16 cellular contexts compared by ENCODE assay signal in the genomic region with DNA sequence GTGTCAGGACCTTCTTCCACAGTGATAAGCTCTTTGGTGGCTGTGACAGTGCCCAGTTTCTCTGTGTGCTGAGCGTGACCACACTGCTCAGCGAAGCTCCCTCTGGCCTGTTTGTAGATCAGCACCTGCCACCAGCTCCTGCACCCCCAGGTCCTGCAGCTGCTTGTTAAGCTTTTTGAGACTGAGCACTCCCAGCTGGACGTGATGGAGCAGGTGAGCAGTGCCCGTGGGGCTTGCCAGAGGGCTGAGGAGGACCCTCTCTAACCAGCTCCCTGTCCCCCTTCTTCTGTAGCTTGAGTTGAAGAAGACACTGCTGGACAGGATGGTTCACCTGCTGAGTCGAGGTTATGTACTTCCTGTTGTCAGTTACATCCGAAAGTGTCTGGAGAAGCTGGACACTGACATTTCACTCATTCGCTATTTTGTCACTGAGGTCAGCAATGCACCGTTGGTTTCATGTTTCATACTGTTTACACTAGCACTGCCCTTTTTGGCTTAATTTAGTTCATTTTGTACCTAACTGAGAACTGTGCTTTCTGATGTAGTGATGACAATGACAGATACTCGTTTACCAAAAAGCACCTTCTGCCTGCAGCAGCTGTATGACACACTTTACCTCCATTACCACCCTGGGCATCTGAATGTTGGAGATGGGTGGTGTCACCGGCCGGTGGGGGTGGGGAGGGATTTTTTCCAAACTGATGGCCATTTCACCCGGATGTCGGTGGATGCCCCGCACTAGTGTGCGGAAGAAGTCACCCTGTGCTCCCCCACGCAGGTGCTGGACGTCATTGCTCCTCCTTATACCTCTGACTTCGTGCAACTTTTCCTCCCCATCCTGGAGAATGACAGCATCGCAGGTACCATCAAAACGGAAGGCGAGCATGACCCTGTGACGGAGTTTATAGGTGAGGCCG. TPM values are rescaled to one million over a fixed set of nuclear protein-coding genes. Genes with fewer than 3 reads are reported as not detected.
DNase-seq lines count a peak whose midpoint lies in the region; ATAC-seq, FAIRE-seq and TF ChIP-seq lines count a peak whose summit lies in the region.
"Had no signal": no experiment of that assay in that cellular context is flagged by ENCODE, and none has a peak within 500 bp of the region (broad histone marks: within the 10 kb centered on the region; RNA-seq: fewer than 3 reads in every experiment).

No MANE protein-coding gene starts in this region.

- peak overlapping the region; percentile 12 for H3K27ac Mint-ChIP-seq in activated naive CD8-positive, alpha-beta T cell treated with anti-CD3 and anti-CD28 coated beads, Interleukin-2, amount 10 ng/mL, durations not matched to agents 7 days and 5 days
- no peak overlapping the region for H3K27ac Mint-ChIP-seq in activated naive CD8-positive, alpha-beta T cell treated with anti-CD3 and anti-CD28 coated beads, Interleukin-2, amount 50 U/mL, for 24 hours
- H3K27ac Mint-ChIP-seq: GM23338 had no signal

- in situ Hi-C loops in mammary epithelial cell (cut with MboI; ENCODE audit: low sequenced_read_pairs in 2 of 2), result no loop called here

- H3K4me2 ChIP-seq in OCI-LY1 (ENCODE audit: low read length) (no peak overlapping the region), endothelial cell of umbilical vein (ENCODE audit: insufficient read depth, low read length) (no peak overlapping the region), mammary epithelial cell (ENCODE audit: insufficient read depth, low read depth, low read length) (no peak overlapping the region)
- H3K4me2 ChIP-seq: GM23338 had no signal

- H3K4me3 Mint-ChIP-seq in activated naive CD8-positive, alpha-beta T cell treated with anti-CD3 and anti-CD28 coated beads, Interleukin-2, amount 10 ng/mL, durations not matched to agents 7 days and 5 days, result no peak overlapping the region
- H3K4me3 Mint-ChIP-seq in activated naive CD8-positive, alpha-beta T cell treated with anti-CD3 and anti-CD28 coated beads, Interleukin-2, amount 50 U/mL, for 24 hours, result no peak overlapping the region
- H3K4me3 Mint-ChIP-seq: GM23338 had no signal

- peak; percentile 9 for TF ChIP-seq POLR2A in endothelial cell of umbilical vein (IDR thresholded peaks at IDR 0.05; ENCODE audit: low read depth, low read length)

- no peaks in the 10 kb centered on the region for H3K9me3 Mint-ChIP-seq in activated naive CD8-positive, alpha-beta T cell treated with anti-CD3 and anti-CD28 coated beads, Interleukin-2, amount 10 ng/mL, durations not matched to agents 7 days and 5 days
- no peaks in the 10 kb centered on the region for H3K9me3 Mint-ChIP-seq in activated naive CD8-positive, alpha-beta T cell treated with anti-CD3 and anti-CD28 coated beads, Interleukin-2, amount 50 U/mL, for 24 hours
- H3K9me3 Mint-ChIP-seq: GM23338 had no signal

- H3K27ac ChIP-seq in OCI-LY1 (ENCODE audit: low read depth, low read length, poor library complexity, severe bottlenecking) (peak overlapping the region; percentile 30), endothelial cell of umbilical vein (ENCODE audit: insufficient read depth, low read depth, low read length) (no peak overlapping the region), upper lobe of right lung (no peak overlapping the region), mammary epithelial cell (ENCODE audit: insufficient read depth, low read depth, low read length) (no peak overlapping the region)
- H3K27ac ChIP-seq: HL-60 had no signal

- no peak overlapping the region for H2AFZ ChIP-seq in OCI-LY1 (ENCODE audit: low read length)
- no peak overlapping the region for H2AFZ ChIP-seq in endothelial cell of umbilical vein (ENCODE audit: low read depth, low read length)
- H2AFZ ChIP-seq in mammary epithelial cell (ENCODE audit: low read depth, low read length), result no peak overlapping the region
- H2AFZ ChIP-seq: GM23338 had no signal

- POLR2A ChIA-PET in activated naive CD8-positive, alpha-beta T cell treated with anti-CD3 and anti-CD28 coated beads, Interleukin-2, amount 10 ng/mL, durations not matched to agents 7 days and 5 days (lab: Charles Lee), result interaction anchor here (0.5 to 1.5 kb wide), 9 partner anchors 9 to 678 kb away, joined by 3 to 6 read pairs (median 4); a partner anchor contains a TSS
- POLR2A ChIA-PET in endothelial cell of umbilical vein (lab: Charles Lee), result no interaction called here

- H3K9ac ChIP-seq in OCI-LY1 (ENCODE audit: low read length) (no peak overlapping the region), endothelial cell of umbilical vein (replicated peaks; ENCODE audit: extremely low read depth, insufficient read depth, low read length) (no peak overlapping the region), mammary epithelial cell (ENCODE audit: insufficient read depth, low read length) (no peak overlapping the region)

- no peaks in the 10 kb centered on the region for H3K9me2 ChIP-seq in OCI-LY1 (ENCODE audit: low read depth, low read length)

- H3K79me2 ChIP-seq in OCI-LY1 (ENCODE audit: insufficient read depth, low read length) (no peaks in the 10 kb centered on the region), endothelial cell of umbilical vein (ENCODE audit: control insufficient read depth, insufficient read depth, low read length) (peaks cover 3% of the 10 kb centered on the region), mammary epithelial cell (ENCODE audit: insufficient read depth, low read length) (no peaks in the 10 kb centered on the region)

- CTCF ChIA-PET in endothelial cell of umbilical vein (lab: Charles Lee) (interaction anchor here (0.8 to 1.3 kb wide), 2 partner anchors 123 to 512 kb away, joined by 4 read pairs; no protein-coding TSS in a partner anchor), mammary epithelial cell (lab: Charles Lee; ENCODE audit: low non-redundant PET) (no interaction called here)

- H3K27me3 ChIP-seq in OCI-LY1 (ENCODE audit: insufficient read depth, low read length) (no peaks in the 10 kb centered on the region), endothelial cell of umbilical vein (ENCODE audit: control insufficient read depth in 2 of 2, insufficient read depth in 2 of 2, low read length in 2 of 2) (no peaks in the 10 kb centered on the region), upper lobe of right lung (no peaks in the 10 kb centered on the region), H7 (ENCODE audit: control insufficient read depth, insufficient read depth, low read length) (no peaks in the 10 kb centered on the region), mammary epithelial cell (ENCODE audit: insufficient read depth, low read length) (no peaks in the 10 kb centered on the region)
- H3K27me3 ChIP-seq: body of pancreas had no signal

- no peaks in the 10 kb centered on the region for H3F3A ChIP-seq in OCI-LY1 (ENCODE audit: insufficient read depth, low read length)

- H4K20me1 ChIP-seq in OCI-LY1 (ENCODE audit: insufficient read depth, low read length) (no peaks in the 10 kb centered on the region), endothelial cell of umbilical vein (replicated peaks; ENCODE audit: control insufficient read depth, extremely low read depth, insufficient read depth, low read length) (no peaks in the 10 kb centered on the region), mammary epithelial cell (ENCODE audit: insufficient read depth, low read length) (no peaks in the 10 kb centered on the region)

- FAIRE-seq in endothelial cell of umbilical vein (lab: Jason Lieb, UNC), result no peak
- FAIRE-seq: GM19239 had no signal

- intact Hi-C loops in endothelial cell of umbilical vein (cut with micrococcal nuclease), result no loop called here
- intact Hi-C loops in upper lobe of right lung (cut with DNase I), result no loop called here
- intact Hi-C loops in mammary epithelial cell (cut with micrococcal nuclease), result no loop called here

- BruUV-seq in endothelial cell of umbilical vein (replicated peaks; lab: Mats Ljungman, UMichigan), result no TSS peak
- no TSS peak for BruUV-seq in mammary epithelial cell (replicated peaks; lab: Mats Ljungman, UMichigan)

- TF ChIP-seq CTCF in OCI-LY1 (IDR thresholded peaks at IDR 0.05; ENCODE audit: low read length), result no peak
- no peak for TF ChIP-seq CTCF in endothelial cell of umbilical vein (IDR thresholded peaks at IDR 0.05; ENCODE audit: extremely low read depth in 1 of 2, insufficient read depth in 1 of 2, low read depth in 1 of 2, low read length in 2 of 2)
- no peak for TF ChIP-seq CTCF in upper lobe of right lung (IDR thresholded peaks at IDR 0.05)
- no peak for TF ChIP-seq CTCF in mammary epithelial cell (conservative IDR thresholded peaks at IDR 0.05 in 1 of 2, IDR thresholded peaks at IDR 0.05 in 1 of 2; ENCODE audit: extremely low read depth in 1 of 2, insufficient read depth in 1 of 2, low read depth in 1 of 2, low read length in 2 of 2)

- H3K36me3 ChIP-seq in OCI-LY1 (ENCODE audit: insufficient read depth, low read length) (peaks cover 97% of the 10 kb centered on the region), endothelial cell of umbilical vein (ENCODE audit: control insufficient read depth in 2 of 2, extremely low read depth in 1 of 2, insufficient read depth in 2 of 2, low read length in 2 of 2) (peaks cover 38 to 51% of the 10 kb centered on the region in 2 experiments), upper lobe of right lung (peaks cover 98% of the 10 kb centered on the region), H7 (replicated peaks; ENCODE audit: control insufficient read depth, insufficient read depth, low read length) (peaks cover 47% of the 10 kb centered on the region), mammary epithelial cell (ENCODE audit: insufficient read depth, low read length) (peaks cover 41% of the 10 kb centered on the region)

- H3K4me3 ChIP-seq in OCI-LY1 (ENCODE audit: low read depth, low read length, poor library complexity, severe bottlenecking) (no peak overlapping the region), endothelial cell of umbilical vein (replicated peaks in 1 of 3; ENCODE audit: insufficient read depth in 1 of 3, low read depth in 1 of 3, low read length in 3 of 3) (no peak overlapping the region), upper lobe of right lung (no peak overlapping the region), H7 (ENCODE audit: insufficient read depth, low read depth, low read length) (no peak overlapping the region), mammary epithelial cell (replicated peaks in 1 of 3; ENCODE audit: insufficient read depth in 1 of 3, low read depth in 2 of 3, low read length in 3 of 3) (no peak overlapping the region)
- H3K4me3 ChIP-seq: body of pancreas, GM23338 had no signal

- 78% methylated on average over 17 of the region's 23 CpGs for WGBS in mammary epithelial cell (ENCODE audit: low coverage, missing lambda C conversion rate)

- no peaks in the 10 kb centered on the region for H3K27me3 Mint-ChIP-seq in activated naive CD8-positive, alpha-beta T cell treated with anti-CD3 and anti-CD28 coated beads, Interleukin-2, amount 10 ng/mL, durations not matched to agents 7 days and 5 days
- no peaks in the 10 kb centered on the region for H3K27me3 Mint-ChIP-seq in activated naive CD8-positive, alpha-beta T cell treated with anti-CD3 and anti-CD28 coated beads, Interleukin-2, amount 50 U/mL, for 24 hours

- dilution Hi-C loops in endothelial cell of umbilical vein (cut with MboI; ENCODE audit: extremely low pct_ligation_motif_present, low sequenced_read_pairs) (no loop called here), mammary epithelial cell (cut with HindIII; ENCODE audit: low sequenced_read_pairs) (no loop called here)

- ATAC-seq in activated naive CD8-positive, alpha-beta T cell treated with anti-CD3 and anti-CD28 coated beads, Interleukin-2, amount 10 ng/mL, durations not matched to agents 7 days and 5 days (ENCODE audit: low read depth), result no peak
- ATAC-seq in activated naive CD8-positive, alpha-beta T cell treated with anti-CD3 and anti-CD28 coated beads, Interleukin-2, amount 50 U/mL, for 24 hours, result no peak
- ATAC-seq in upper lobe of right lung, result peak; percentile 6
- ATAC-seq: body of pancreas, GM23338 had no signal

- DNase-seq in activated naive CD8-positive, alpha-beta T cell treated with anti-CD3 and anti-CD28 coated beads, Interleukin-2, amount 10 ng/mL, durations not matched to agents 7 days and 5 days, result no peak
- DNase-seq in activated naive CD8-positive, alpha-beta T cell treated with anti-CD3 and anti-CD28 coated beads, Interleukin-2, amount 50 U/mL, for 24 hours, result no peak
- DNase-seq in endothelial cell of umbilical vein (ENCODE audit: low read depth, low spot score) (no peak), upper lobe of right lung (no peak), kidney glomerular epithelial cell (lab: John Stamatoyannopoulos, UW) (no peak), H7 (no peak), mammary epithelial cell (no peak)
- DNase-seq: activated CD4-positive, CD25-positive, alpha-beta regulatory T cell; foreskin melanocyte; stimulated activated CD4-positive, alpha-beta T cell treated with anti-CD3 and anti-CD28 coated beads, Interleukin-2, amount 100 ng/mL, for 24 hours had no signal

- H3K4me1 ChIP-seq in OCI-LY1 (ENCODE audit: insufficient read depth, low read length, severe bottlenecking) (peaks cover 4% of the 10 kb centered on the region), endothelial cell of umbilical vein (ENCODE audit: control insufficient read depth, extremely low read depth, insufficient read depth, low read length) (no peaks in the 10 kb centered on the region), upper lobe of right lung (peaks cover 4% of the 10 kb centered on the region), mammary epithelial cell (ENCODE audit: insufficient read depth, low read length) (no peaks in the 10 kb centered on the region)

- no peaks in the 10 kb centered on the region for H3K4me1 Mint-ChIP-seq in activated naive CD8-positive, alpha-beta T cell treated with anti-CD3 and anti-CD28 coated beads, Interleukin-2, amount 10 ng/mL, durations not matched to agents 7 days and 5 days
- no peaks in the 10 kb centered on the region for H3K4me1 Mint-ChIP-seq in activated naive CD8-positive, alpha-beta T cell treated with anti-CD3 and anti-CD28 coated beads, Interleukin-2, amount 50 U/mL, for 24 hours
- H3K4me1 Mint-ChIP-seq: GM23338 had no signal

- peaks cover 30% of the 10 kb centered on the region for H3K36me3 Mint-ChIP-seq in activated naive CD8-positive, alpha-beta T cell treated with anti-CD3 and anti-CD28 coated beads, Interleukin-2, amount 10 ng/mL, durations not matched to agents 7 days and 5 days
- peaks cover 72% of the 10 kb centered on the region for H3K36me3 Mint-ChIP-seq in activated naive CD8-positive, alpha-beta T cell treated with anti-CD3 and anti-CD28 coated beads, Interleukin-2, amount 50 U/mL, for 24 hours (ENCODE audit: low read depth)

- no peaks in the 10 kb centered on the region for H3K9me1 ChIP-seq in endothelial cell of umbilical vein (replicated peaks; ENCODE audit: control insufficient read depth, extremely low read depth, insufficient read depth, low read length)

- H3K9me3 ChIP-seq in OCI-LY1 (ENCODE audit: low read length) (no peaks in the 10 kb centered on the region), endothelial cell of umbilical vein (replicated peaks; ENCODE audit: control insufficient read depth, insufficient read depth, low read length) (no peaks in the 10 kb centered on the region), upper lobe of right lung (no peaks in the 10 kb centered on the region), mammary epithelial cell (replicated peaks; ENCODE audit: insufficient read depth, low read length) (no peaks in the 10 kb centered on the region)
- H3K9me3 ChIP-seq: body of pancreas had no signal

RNA-seq across cellular contexts. Expression of a gene that starts 12.5 kb away (rescaled TPM):
- total RNA-seq in activated naive CD8-positive, alpha-beta T cell treated with anti-CD3 and anti-CD28 coated beads, Interleukin-2, amount 10 ng/mL, durations not matched to agents 7 days and 5 days, result 10 to 100 TPM; 71.7 to 76.4 TPM
- total RNA-seq in endothelial cell of umbilical vein, result 92.5 and 93.2 TPM in 2 replicates
- polyA plus RNA-seq in endothelial cell of umbilical vein, result 75.8 and 90.1 TPM in 2 replicates
- polyA plus RNA-seq in endothelial cell of umbilical vein (2011; cell fraction: cytosol; rRNA removed), result 116 and 117 TPM in 2 replicates
- 290 and 328 TPM in 2 replicates for polyA plus RNA-seq in endothelial cell of umbilical vein (2011; cell fraction: nucleus; rRNA removed)
- polyA plus RNA-seq in endothelial cell of umbilical vein (2012), result 77.8 and 85.4 TPM in 2 replicates
- 67.7 and 82.1 TPM in 2 replicates for polyA minus RNA-seq in endothelial cell of umbilical vein
- 65.2 TPM for polyA minus RNA-seq in endothelial cell of umbilical vein (2011; cell fraction: cytosol; rRNA and poly(A)+ RNA removed)
- polyA minus RNA-seq in endothelial cell of umbilical vein (2011; cell fraction: nucleus; rRNA and poly(A)+ RNA removed), result 59.1 and 75.2 TPM in 2 replicates
- 51.2 TPM for total RNA-seq in upper lobe of right lung
- 36.8 and 39.8 TPM in 2 replicates for total RNA-seq in H7 (2014; rRNA removed; shearing (Covaris generic))
- total RNA-seq in mammary epithelial cell, result 10 to 100 TPM; 37.8 to 69.7 TPM
- polyA plus RNA-seq in mammary epithelial cell, result 84.9 TPM
- polyA minus RNA-seq in mammary epithelial cell, result 143 TPM

RNA-seq across cellular contexts. Expression of a gene that starts 13.5 kb away (rescaled TPM):
- total RNA-seq in activated naive CD8-positive, alpha-beta T cell treated with anti-CD3 and anti-CD28 coated beads, Interleukin-2, amount 10 ng/mL, durations not matched to agents 7 days and 5 days, result 10 to 100 TPM; 48.9 to 49.2 TPM
- total RNA-seq in endothelial cell of umbilical vein (299 and 304 TPM in 2 replicates), upper lobe of right lung (355 TPM), mammary epithelial cell (100 to 1,000 TPM; 138 to 139 TPM)
- polyA plus RNA-seq in endothelial cell of umbilical vein (323 and 387 TPM in 2 replicates), mammary epithelial cell (156 TPM)
- polyA plus RNA-seq in endothelial cell of umbilical vein (2011; cell fraction: cytosol; rRNA removed), result 384 and 406 TPM in 2 replicates
- 161 and 176 TPM in 2 replicates for polyA plus RNA-seq in endothelial cell of umbilical vein (2011; cell fraction: nucleus; rRNA removed)
- polyA plus RNA-seq in endothelial cell of umbilical vein (2012), result 295 and 377 TPM in 2 replicates
- polyA minus RNA-seq in endothelial cell of umbilical vein (334 TPM in 2 replicates), mammary epithelial cell (116 TPM)
- polyA minus RNA-seq in endothelial cell of umbilical vein (2011; cell fraction: cytosol; rRNA and poly(A)+ RNA removed), result 43.1 TPM
- polyA minus RNA-seq in endothelial cell of umbilical vein (2011; cell fraction: nucleus; rRNA and poly(A)+ RNA removed), result 47.0 and 69.2 TPM in 2 replicates
- total RNA-seq in H7 (2014; rRNA removed; shearing (Covaris generic)), result 12.9 and 19.7 TPM in 2 replicates

RNA-seq across cellular contexts. Expression of a gene that starts 25.6 kb away (rescaled TPM):
- not detected for total RNA-seq in activated naive CD8-positive, alpha-beta T cell treated with anti-CD3 and anti-CD28 coated beads, Interleukin-2, amount 10 ng/mL, durations not matched to agents 7 days and 5 days
- total RNA-seq in endothelial cell of umbilical vein (not detected in 2 replicates), upper lobe of right lung (3.0 TPM), mammary epithelial cell (not detected)
- polyA plus RNA-seq in endothelial cell of umbilical vein (0.02 and 0.04 TPM in 2 replicates), mammary epithelial cell (0.01 TPM)
- 0.01 TPM in 1 of 2 replicates, not detected in the other for polyA plus RNA-seq in endothelial cell of umbilical vein (2011; cell fraction: cytosol; rRNA removed)
- 0.13 and 0.20 TPM in 2 replicates for polyA plus RNA-seq in endothelial cell of umbilical vein (2011; cell fraction: nucleus; rRNA removed)
- polyA plus RNA-seq in endothelial cell of umbilical vein (2012), result 0.11 and 0.15 TPM in 2 replicates
- polyA minus RNA-seq in endothelial cell of umbilical vein (not detected in 2 replicates), mammary epithelial cell (not detected)
- not detected for polyA minus RNA-seq in endothelial cell of umbilical vein (2011; cell fraction: cytosol; rRNA and poly(A)+ RNA removed)
- polyA minus RNA-seq in endothelial cell of umbilical vein (2011; cell fraction: nucleus; rRNA and poly(A)+ RNA removed), result not detected in 2 replicates
- total RNA-seq in H7 (2014; rRNA removed; shearing (Covaris generic)), result not detected in 2 replicates
- total RNA-seq: body of pancreas, GM23338, pulmonary artery endothelial cell had no signal
- polyA plus RNA-seq: GM23338 had no signal

RNA-seq across cellular contexts. Expression of a gene that starts 38.5 kb away (rescaled TPM):
- total RNA-seq in activated naive CD8-positive, alpha-beta T cell treated with anti-CD3 and anti-CD28 coated beads, Interleukin-2, amount 10 ng/mL, durations not matched to agents 7 days and 5 days, result 10 to 100 TPM; 81.1 to 87.3 TPM
- total RNA-seq in endothelial cell of umbilical vein, result 107 and 114 TPM in 2 replicates
- 20.2 and 29.0 TPM in 2 replicates for polyA plus RNA-seq in endothelial cell of umbilical vein
- polyA plus RNA-seq in endothelial cell of umbilical vein (2011; cell fraction: cytosol; rRNA removed), result 52.0 and 63.6 TPM in 2 replicates
- polyA plus RNA-seq in endothelial cell of umbilical vein (2011; cell fraction: nucleus; rRNA removed), result 21.9 and 28.7 TPM in 2 replicates
- 124 and 221 TPM in 2 replicates for polyA plus RNA-seq in endothelial cell of umbilical vein (2012)
- polyA minus RNA-seq in endothelial cell of umbilical vein, result 13.2 and 13.4 TPM in 2 replicates
- polyA minus RNA-seq in endothelial cell of umbilical vein (2011; cell fraction: cytosol; rRNA and poly(A)+ RNA removed), result 24.8 TPM
- polyA minus RNA-seq in endothelial cell of umbilical vein (2011; cell fraction: nucleus; rRNA and poly(A)+ RNA removed), result 34.2 and 44.0 TPM in 2 replicates
- total RNA-seq in upper lobe of right lung, result 59.7 TPM
- total RNA-seq in H7 (2014; rRNA removed; shearing (Covaris generic)), result 14.3 and 16.4 TPM in 2 replicates
- total RNA-seq in mammary epithelial cell, result 10 to 100 TPM; 13.7 to 75.4 TPM
- 39.1 TPM for polyA plus RNA-seq in mammary epithelial cell
- 9.7 TPM for polyA minus RNA-seq in mammary epithelial cell

RNA-seq across cellular contexts. Expression of a gene that starts 49.0 kb away (rescaled TPM):
- 10 to 100 TPM; 57.3 to 65.7 TPM for total RNA-seq in activated naive CD8-positive, alpha-beta T cell treated with anti-CD3 and anti-CD28 coated beads, Interleukin-2, amount 10 ng/mL, durations not matched to agents 7 days and 5 days
- total RNA-seq in endothelial cell of umbilical vein (47.4 and 57.2 TPM in 2 replicates), upper lobe of right lung (47.2 TPM), mammary epithelial cell (100 to 1,000 TPM in 1 of 2 donors, 10 to 100 TPM in 1; 81.2 to 103 TPM)
- polyA plus RNA-seq in endothelial cell of umbilical vein (12.1 and 14.9 TPM in 2 replicates), mammary epithelial cell (49.5 TPM)
- polyA plus RNA-seq in endothelial cell of umbilical vein (2011; cell fraction: cytosol; rRNA removed), result 26.1 and 28.8 TPM in 2 replicates
- polyA plus RNA-seq in endothelial cell of umbilical vein (2011; cell fraction: nucleus; rRNA removed), result 15.9 and 16.0 TPM in 2 replicates
- 43.9 and 54.5 TPM in 2 replicates for polyA plus RNA-seq in endothelial cell of umbilical vein (2012)
- polyA minus RNA-seq in endothelial cell of umbilical vein (88.1 and 114 TPM in 2 replicates), mammary epithelial cell (91.4 TPM)
- polyA minus RNA-seq in endothelial cell of umbilical vein (2011; cell fraction: cytosol; rRNA and poly(A)+ RNA removed), result 126 TPM
- 17.4 and 22.8 TPM in 2 replicates for polyA minus RNA-seq in endothelial cell of umbilical vein (2011; cell fraction: nucleus; rRNA and poly(A)+ RNA removed)
- total RNA-seq in H7 (2014; rRNA removed; shearing (Covaris generic)), result 29.5 and 36.3 TPM in 2 replicates
